28 cellular contexts compared by ENCODE assay signal in genomic region chr11:66529655-66530054, GRCh38. TPM values are rescaled to one million over a fixed set of nuclear protein-coding genes. Genes with fewer than 3 reads are reported as not detected.
"Had no signal": no experiment of that assay in that cellular context is flagged by ENCODE, and none has a peak within 500 bp of the region (broad histone marks: within the 10 kb centered on the region; RNA-seq: fewer than 3 reads in every experiment).

No MANE protein-coding gene starts in this region.

- H3K36me3 Mint-ChIP-seq: activated CD8-positive, alpha-beta memory T cell treated with anti-CD3 and anti-CD28 coated beads, Interleukin-2, amount 10 ng/mL, durations not matched to agents 7 days and 5 days; activated naive CD4-positive, alpha-beta T cell treated with anti-CD3 and anti-CD28 coated beads, Interleukin-2, amount 10 ng/mL, durations not matched to agents 7 days and 5 days; natural killer cell had no signal

- H3K4me3 Mint-ChIP-seq: activated CD4-positive, alpha-beta T cell treated with anti-CD3 and anti-CD28 coated beads, Interleukin-2, amount 10 ng/mL, durations not matched to agents 7 days and 5 days; activated CD8-positive, alpha-beta memory T cell treated with anti-CD3 and anti-CD28 coated beads, Interleukin-2, amount 10 ng/mL, durations not matched to agents 7 days and 5 days; activated CD8-positive, alpha-beta T cell treated with anti-CD3 and anti-CD28 coated beads for 36 hours; activated naive CD4-positive, alpha-beta T cell treated with anti-CD3 and anti-CD28 coated beads, Interleukin-2, amount 10 ng/mL, durations not matched to agents 7 days and 5 days; immature natural killer cell; natural killer cell; stimulated activated naive CD8-positive, alpha-beta T cell treated with anti-CD3 and anti-CD28 coated beads, Interleukin-15, Interleukin-2, amounts not matched to agents 100 ng/mL and 50 ng/mL, for 24 hours; T-cell; T-helper 2 cell treated with Interferon-gamma antibody and Interleukin-4, amounts not matched to agents 5 μg/mL and 100 μg/mL, for 36 hours had no signal

- H3K4me3 ChIP-seq: hepatocyte, left lung, pancreas, psoas muscle, right atrium auricular region, tibial nerve had no signal

- H3K9me3 Mint-ChIP-seq: activated CD4-positive, alpha-beta T cell treated with anti-CD3 and anti-CD28 coated beads, Interleukin-2, amount 10 ng/mL, durations not matched to agents 7 days and 5 days; activated CD8-positive, alpha-beta T cell treated with anti-CD3 and anti-CD28 coated beads for 36 hours; activated naive CD4-positive, alpha-beta T cell treated with anti-CD3 and anti-CD28 coated beads, Interleukin-2, amount 10 ng/mL, durations not matched to agents 7 days and 5 days; immature natural killer cell; natural killer cell; stimulated activated naive CD8-positive, alpha-beta T cell treated with anti-CD3 and anti-CD28 coated beads, Interleukin-15, Interleukin-2, amounts not matched to agents 100 ng/mL and 50 ng/mL, for 24 hours; T-cell; T-helper 2 cell treated with Interferon-gamma antibody and Interleukin-4, amounts not matched to agents 5 μg/mL and 100 μg/mL, for 36 hours had no signal

- ATAC-seq: activated CD8-positive, alpha-beta memory T cell treated with anti-CD3 and anti-CD28 coated beads, Interleukin-2, amount 10 ng/mL, durations not matched to agents 7 days and 5 days; activated CD8-positive, alpha-beta T cell treated with anti-CD3 and anti-CD28 coated beads for 36 hours; left lung; natural killer cell; psoas muscle; T-cell had no signal

- H3K36me3 ChIP-seq: pancreas had no signal

- H3K27me3 Mint-ChIP-seq: activated CD4-positive, alpha-beta T cell treated with anti-CD3 and anti-CD28 coated beads, Interleukin-2, amount 10 ng/mL, durations not matched to agents 7 days and 5 days; activated CD8-positive, alpha-beta memory T cell treated with anti-CD3 and anti-CD28 coated beads, Interleukin-2, amount 10 ng/mL, durations not matched to agents 7 days and 5 days; activated CD8-positive, alpha-beta T cell treated with anti-CD3 and anti-CD28 coated beads for 36 hours; activated naive CD4-positive, alpha-beta T cell treated with anti-CD3 and anti-CD28 coated beads, Interleukin-2, amount 10 ng/mL, durations not matched to agents 7 days and 5 days; stimulated activated naive CD8-positive, alpha-beta T cell treated with anti-CD3 and anti-CD28 coated beads, Interleukin-15, Interleukin-2, amounts not matched to agents 100 ng/mL and 50 ng/mL, for 24 hours; T-cell had no signal

- H3K27ac Mint-ChIP-seq: activated CD4-positive, alpha-beta T cell treated with anti-CD3 and anti-CD28 coated beads, Interleukin-2, amount 10 ng/mL, durations not matched to agents 7 days and 5 days; activated CD8-positive, alpha-beta memory T cell treated with anti-CD3 and anti-CD28 coated beads, Interleukin-2, amount 10 ng/mL, durations not matched to agents 7 days and 5 days; activated CD8-positive, alpha-beta T cell treated with anti-CD3 and anti-CD28 coated beads for 36 hours; activated naive CD4-positive, alpha-beta T cell treated with anti-CD3 and anti-CD28 coated beads, Interleukin-2, amount 10 ng/mL, durations not matched to agents 7 days and 5 days; natural killer cell; stimulated activated naive CD8-positive, alpha-beta T cell treated with anti-CD3 and anti-CD28 coated beads, Interleukin-15, Interleukin-2, amounts not matched to agents 100 ng/mL and 50 ng/mL, for 24 hours; T-cell; T-helper 2 cell treated with Interferon-gamma antibody and Interleukin-4, amounts not matched to agents 5 μg/mL and 100 μg/mL, for 36 hours had no signal

- H3K27me3 ChIP-seq: hepatocyte, left lung, neutrophil, pancreas, right atrium auricular region, tibial nerve had no signal

- H3K4me1 ChIP-seq: left lung, pancreas, tibial nerve had no signal

- DNase-seq: activated CD4-positive, alpha-beta T cell treated with anti-CD3 and anti-CD28 coated beads, Interleukin-2, amount 10 ng/mL, durations not matched to agents 7 days and 5 days; activated CD4-positive, CD25-positive, alpha-beta regulatory T cell treated with anti-CD3 and anti-CD28 coated beads, Interleukin-2, amount 50 U/mL, for 72 hours; activated CD8-positive, alpha-beta memory T cell treated with anti-CD3 and anti-CD28 coated beads, Interleukin-2, amount 10 ng/mL, durations not matched to agents 7 days and 5 days; activated CD8-positive, alpha-beta T cell treated with anti-CD3 and anti-CD28 coated beads for 36 hours; activated effector memory CD4-positive, alpha-beta T cell treated with anti-CD3 and anti-CD28 coated beads, Interleukin-2, amount 50 U/mL, for 16 hours; activated naive CD4-positive, alpha-beta T cell treated with anti-CD3 and anti-CD28 coated beads, Interleukin-2, amount 10 ng/mL, durations not matched to agents 7 days and 5 days; activated T-cell treated with anti-CD3 and anti-CD28 coated beads for 4 hours; anterior cingulate cortex; central memory CD4-positive, alpha-beta T cell; effector memory CD4-positive, alpha-beta T cell; glutamatergic neuron; immature natural killer cell; natural killer cell; pancreas; psoas muscle; stimulated activated CD4-positive, alpha-beta T cell treated with anti-CD3 and anti-CD28 coated beads, Interleukin-4, amount 100 ng/mL, for 24 hours; T-cell; WERI-Rb-1 had no signal

- H3K27ac ChIP-seq: hepatocyte, left lung, neutrophil, pancreas, psoas muscle, right atrium auricular region, tibial nerve, WERI-Rb-1 had no signal

- H3K4me1 Mint-ChIP-seq: activated CD4-positive, alpha-beta T cell treated with anti-CD3 and anti-CD28 coated beads, Interleukin-2, amount 10 ng/mL, durations not matched to agents 7 days and 5 days; activated CD8-positive, alpha-beta memory T cell treated with anti-CD3 and anti-CD28 coated beads, Interleukin-2, amount 10 ng/mL, durations not matched to agents 7 days and 5 days; activated naive CD4-positive, alpha-beta T cell treated with anti-CD3 and anti-CD28 coated beads, Interleukin-2, amount 10 ng/mL, durations not matched to agents 7 days and 5 days; T-cell had no signal

- H3K9me3 ChIP-seq: left lung, neutrophil, pancreas, psoas muscle, right atrium auricular region, tibial nerve had no signal

RNA-seq across cellular contexts. Expression of gene ACTN3, which starts 17.0 kb away (rescaled TPM):
- total RNA-seq: frontal cortex, hepatocyte, kidney epithelial cell, lung microvascular endothelial cell, right atrium auricular region had no signal
